Comparison of ENCODE assay signal across 1 cellular context in the genomic region with DNA sequence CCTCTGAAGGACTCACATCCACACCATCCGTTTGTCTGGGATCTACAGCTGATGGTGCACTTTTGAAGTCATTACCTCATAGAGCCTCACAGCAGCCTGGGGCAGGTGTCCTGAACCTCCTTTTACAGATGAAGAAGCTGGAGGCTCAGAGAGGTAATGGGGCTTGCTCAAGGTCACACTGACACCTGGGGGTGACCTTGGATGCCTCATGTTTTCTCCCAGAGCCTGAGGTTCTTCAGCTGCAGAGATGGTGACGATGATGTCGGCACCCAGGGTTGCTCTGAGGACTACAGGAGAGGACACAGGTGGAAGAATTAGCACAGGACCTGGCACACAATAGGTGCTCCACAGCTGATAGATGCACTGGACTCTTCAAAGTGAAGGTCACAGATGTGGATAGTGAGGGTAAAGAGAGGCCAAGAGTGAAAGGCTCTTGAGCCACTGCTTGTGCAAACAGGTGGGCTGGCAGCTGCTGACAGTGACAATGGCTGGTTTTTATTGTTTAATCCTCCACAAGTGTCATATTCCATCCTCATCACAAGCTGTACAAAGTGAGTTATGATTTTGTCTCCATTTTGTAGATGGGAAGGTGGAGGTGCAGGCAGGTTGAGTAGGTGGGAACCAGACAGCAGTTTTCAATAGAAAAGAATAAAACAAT.
TF ChIP-seq lines count a peak whose summit lies in the region.

No MANE protein-coding gene starts in this region.

TF ChIP-seq in GM23338, 12 proteins besides CTCF, POLR2A, EP300 and RAD21 (continued from another document):
- TF ChIP-seq, protein P1, sequence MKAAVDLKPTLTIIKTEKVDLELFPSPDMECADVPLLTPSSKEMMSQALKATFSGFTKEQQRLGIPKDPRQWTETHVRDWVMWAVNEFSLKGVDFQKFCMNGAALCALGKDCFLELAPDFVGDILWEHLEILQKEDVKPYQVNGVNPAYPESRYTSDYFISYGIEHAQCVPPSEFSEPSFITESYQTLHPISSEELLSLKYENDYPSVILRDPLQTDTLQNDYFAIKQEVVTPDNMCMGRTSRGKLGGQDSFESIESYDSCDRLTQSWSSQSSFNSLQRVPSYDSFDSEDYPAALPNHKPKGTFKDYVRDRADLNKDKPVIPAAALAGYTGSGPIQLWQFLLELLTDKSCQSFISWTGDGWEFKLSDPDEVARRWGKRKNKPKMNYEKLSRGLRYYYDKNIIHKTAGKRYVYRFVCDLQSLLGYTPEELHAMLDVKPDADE (IDR thresholded peaks at IDR 0.05): no peak
- TF ChIP-seq EZH2phosphoT487 (IDR thresholded peaks at IDR 0.05; ENCODE audit: unreplicated experiment) (no peak), CREB1 (CRISPR knock-in tag; IDR thresholded peaks at IDR 0.05; ENCODE audit: low read depth) (no peak)
